Comparison of ENCODE assay signal across 11 cellular contexts in the genomic region with DNA sequence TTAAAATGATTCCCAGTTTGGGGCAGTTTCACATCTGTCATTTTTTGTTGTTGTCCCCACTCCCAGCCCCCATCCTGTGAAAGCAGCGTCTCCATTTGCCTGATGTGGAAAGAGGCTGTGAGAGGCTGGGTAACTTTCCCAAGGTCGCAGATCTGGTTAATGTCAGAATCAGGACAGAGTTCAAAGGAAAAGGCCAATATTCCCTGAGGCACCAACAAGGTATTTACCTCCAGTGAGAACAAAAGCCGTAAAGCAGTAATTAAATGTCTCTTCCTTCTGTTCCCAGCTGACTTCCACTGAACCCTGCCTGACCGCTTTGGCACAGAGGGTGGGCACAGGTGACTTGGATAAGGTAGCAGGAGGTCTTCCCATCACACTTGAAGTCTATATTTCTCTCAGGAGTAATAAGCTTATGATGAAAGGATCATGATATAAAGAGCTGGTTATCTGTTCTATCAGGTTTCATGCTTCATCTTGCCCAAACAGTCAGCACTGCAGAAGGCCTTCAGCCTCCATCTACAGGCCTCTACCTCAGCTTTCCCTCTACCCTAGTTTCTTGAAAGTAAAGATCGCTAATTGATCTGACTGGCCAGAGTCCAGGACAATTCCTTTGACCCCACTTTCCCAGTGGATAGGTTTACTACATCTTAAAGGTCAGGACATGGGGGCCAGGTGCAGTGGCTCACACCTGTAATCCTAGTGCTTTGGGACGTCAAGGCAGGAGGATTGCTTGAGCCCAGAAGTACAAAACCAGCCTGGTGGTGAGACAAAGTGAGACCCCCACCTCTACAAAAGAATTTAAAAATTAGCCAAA. TPM values are rescaled to one million over a fixed set of nuclear protein-coding genes. Genes with fewer than 3 reads are reported as not detected.
A peak's percentile ranks its signal among the peaks of the same experiment; 100 is the strongest.
DNase-seq lines count a peak whose midpoint lies in the region; TF ChIP-seq lines count a peak whose summit lies in the region.
"Had no signal": no experiment of that assay in that cellular context is flagged by ENCODE, and none has a peak within 500 bp of the region (broad histone marks: within the 10 kb centered on the region; RNA-seq: fewer than 3 reads in every experiment).

No MANE protein-coding gene starts in this region.

- no peak for DNase-seq in HFFc6
- no peak for DNase-seq in adipocyte (ENCODE audit: low read depth)
- DNase-seq in islet precursor cell: peak; percentile 92
- DNase-seq in NCI-H1092 treated with DMSO at 0.1 percent for 48 hours (lab: John Stamatoyannopoulos, UW): no peak
- no peak for DNase-seq in activated CD4-positive, CD25-positive, alpha-beta regulatory T cell (lab: John Stamatoyannopoulos, UW)
- no peak for DNase-seq in T1000 (lab: John Stamatoyannopoulos, UW)
- DNase-seq in SIG-M5 (lab: John Stamatoyannopoulos, UW): no peak
- DNase-seq: T-helper 1 cell had no signal

- peak overlapping the region; percentile 98 for H3K27ac Mint-ChIP-seq in HFFc6
- H3K27ac Mint-ChIP-seq: stimulated activated naive CD8-positive, alpha-beta T cell treated with anti-CD3 and anti-CD28 coated beads, Interleukin-15, Interleukin-2, amounts not matched to agents 100 ng/mL and 50 ng/mL, for 24 hours had no signal

- peak overlapping the region; percentile 82 for H3K27ac ChIP-seq in skeletal muscle tissue (ENCODE audit: low read depth, low read length)

- H3K4me1 Mint-ChIP-seq in HFFc6 (ENCODE audit: low read depth): peaks cover 91% of the 10 kb centered on the region

- peak overlapping the region; percentile 79 for H3K9ac ChIP-seq in adipocyte (ENCODE audit: low read length)
- peak overlapping the region; percentile 8 to 55 (median 28) for H3K9ac ChIP-seq in skeletal muscle tissue (ENCODE audit: low read depth in 1 of 3, low read length in 3 of 3)

- TF ChIP-seq CTCF in HFFc6 (IDR thresholded peaks at IDR 0.05): no peak

- H3K4me3 Mint-ChIP-seq in HFFc6: peak overlapping the region; percentile 85
- H3K4me3 Mint-ChIP-seq: stimulated activated naive CD8-positive, alpha-beta T cell treated with anti-CD3 and anti-CD28 coated beads, Interleukin-15, Interleukin-2, amounts not matched to agents 100 ng/mL and 50 ng/mL, for 24 hours had no signal

- H3K27me3 ChIP-seq in adipocyte (replicated peaks; ENCODE audit: control insufficient read depth, insufficient read depth, low read length) (no peaks in the 10 kb centered on the region), skeletal muscle tissue (ENCODE audit: control insufficient read depth in 3 of 3, insufficient read depth in 3 of 3, low read length in 3 of 3) (no peaks in the 10 kb centered on the region)

- H3K36me3 ChIP-seq in adipocyte (ENCODE audit: control insufficient read depth, insufficient read depth, low read length, severe bottlenecking) (no peaks in the 10 kb centered on the region), skeletal muscle tissue (ENCODE audit: control insufficient read depth in 3 of 3, insufficient read depth in 3 of 3, low read length in 3 of 3) (no peaks in the 10 kb centered on the region)

- H3K9me3 ChIP-seq in adipocyte (ENCODE audit: control insufficient read depth, low read length): no peaks in the 10 kb centered on the region
- H3K9me3 ChIP-seq in skeletal muscle tissue (ENCODE audit: control insufficient read depth in 3 of 3, low read length in 3 of 3): no peaks in the 10 kb centered on the region

- no peaks in the 10 kb centered on the region for H3K9me3 Mint-ChIP-seq in HFFc6
- H3K9me3 Mint-ChIP-seq: stimulated activated naive CD8-positive, alpha-beta T cell treated with anti-CD3 and anti-CD28 coated beads, Interleukin-15, Interleukin-2, amounts not matched to agents 100 ng/mL and 50 ng/mL, for 24 hours had no signal

- H3K27me3 Mint-ChIP-seq in HFFc6 (ENCODE audit: insufficient read depth): peaks cover 7% of the 10 kb centered on the region; the same call in 1 of the 2 replicates

- peaks cover 12% of the 10 kb centered on the region for H3K36me3 Mint-ChIP-seq in HFFc6 (ENCODE audit: low read depth)

- H3K4me3 ChIP-seq in adipocyte (ENCODE audit: low read length) (peak overlapping the region; percentile 62), skeletal muscle tissue (ENCODE audit: low read length in 3 of 3) (no peak overlapping the region)

- H3K4me1 ChIP-seq in adipocyte (ENCODE audit: control insufficient read depth, insufficient read depth, low read length): peaks cover 57% of the 10 kb centered on the region
- H3K4me1 ChIP-seq in skeletal muscle tissue (ENCODE audit: control insufficient read depth in 3 of 3, insufficient read depth in 3 of 3, low read length in 3 of 3): peaks cover 42 to 53% (median 51%) of the 10 kb centered on the region in 3 donors

RNA-seq across cellular contexts. Expression of a gene that starts 9.4 kb away (rescaled TPM):
- total RNA-seq in HFFc6 (2021; fragmentation: NEBNext Ultra II Directional; extraction: Animal tissue kit (Norgen Biotek cat#: 25700)): under 1 TPM in 4 of 6 experiments, not detected in 2; 0.59 to 0.65 (median 0.60) TPM
- not detected for total RNA-seq in skeletal muscle tissue
- total RNA-seq: frontal cortex had no signal

RNA-seq across cellular contexts. Expression of a gene that starts 45.0 kb away (rescaled TPM):
- total RNA-seq in HFFc6 (2021; fragmentation: NEBNext Ultra II Directional; extraction: Animal tissue kit (Norgen Biotek cat#: 25700)): 1,000 to 10,000 TPM; 1,095 to 1,408 (median 1,232) TPM
- total RNA-seq in skeletal muscle tissue: 64.7 TPM

Comparison
In these comparisons a context has a peak if more than half of its experiments do, and no peak if none do; other contexts are left out.
1. RNA of a gene that starts 45.0 kb away (total RNA-seq): 1,095 to 1,408 TPM in HFFc6; 64.7 TPM in skeletal muscle tissue (single experiment); every median in the first group is over 10 times any median in the second.